11 cellular contexts compared by ENCODE assay signal in genomic region chr18:23257686-23258565, GRCh38.
DNase-seq lines count a peak whose midpoint lies in the region; ATAC-seq and TF ChIP-seq lines count a peak whose summit lies in the region.
"Had no signal": no experiment of that assay in that cellular context is flagged by ENCODE, and none has a peak within 500 bp of the region (broad histone marks: within the 10 kb centered on the region; RNA-seq: fewer than 3 reads in every experiment).

No MANE protein-coding gene starts in this region.

- peaks cover 24 to 27% of the 10 kb centered on the region in 2 donors for H3K4me1 ChIP-seq in thoracic aorta (ENCODE audit: control insufficient read depth in 1 of 2, low read depth in 2 of 2)

- H3K36me3 ChIP-seq in thoracic aorta = peaks cover 16% of the 10 kb centered on the region

- H3K27me3 ChIP-seq in thoracic aorta (replicated peaks; ENCODE audit: insufficient read depth) = no peaks in the 10 kb centered on the region
- H3K27me3 ChIP-seq: heart left ventricle, SJSA1 had no signal

- no peak for TF ChIP-seq CTCF in WTC11 (IDR thresholded peaks at IDR 0.05)
- TF ChIP-seq CTCF in foreskin fibroblast (IDR thresholded peaks at IDR 0.05; ENCODE audit: low read depth, low read length) = no peak
- no peak for TF ChIP-seq CTCF in thoracic aorta (IDR thresholded peaks at IDR 0.05)

- CTCF ChIA-PET in WTC11 (lab: Charles Lee) = interaction anchor here (1.3 to 3.5 kb wide), 4 partner anchors 15 to 122 kb away, joined by 3 to 19 read pairs (median 12); no protein-coding TSS in a partner anchor

- H3K9me3 ChIP-seq in thoracic aorta = no peaks in the 10 kb centered on the region
- H3K9me3 ChIP-seq: heart left ventricle, SJSA1 had no signal

- peaks cover 43% of the 10 kb centered on the region for H3K4me1 Mint-ChIP-seq in WTC11
- peaks cover 40% of the 10 kb centered on the region for H3K4me1 Mint-ChIP-seq in stimulated activated naive CD8-positive, alpha-beta T cell treated with anti-CD3 and anti-CD28 coated beads, Interleukin-15, amount 100 ng/mL, for 72 hours

- H3K27ac Mint-ChIP-seq in WTC11 = peak overlapping the region; percentile 97
- no peak overlapping the region for H3K27ac Mint-ChIP-seq in stimulated activated naive CD8-positive, alpha-beta T cell treated with anti-CD3 and anti-CD28 coated beads, Interleukin-15, amount 100 ng/mL, for 72 hours

- H3K27ac ChIP-seq in thoracic aorta = peak overlapping the region; percentile 30 to 92
- H3K27ac ChIP-seq: parathyroid adenoma, SJSA1 had no signal

- peak; percentile 30 to 35 for DNase-seq in activated T-cell treated with anti-CD3 and anti-CD28 coated beads, Interleukin-2, amount 50 U/mL, for 48 hours
- DNase-seq in activated T-cell treated with anti-CD3 and anti-CD28 coated beads for 4 hours (no peak), WTC11 (ENCODE audit: low spot score) (no peak), foreskin fibroblast (peak; percentile 32 to 52), thoracic aorta (ENCODE audit: low spot score) (peak; percentile 21)
- no peak for DNase-seq in NK-92 treated with Interleukin-12 subunit alpha and Interleukin-12 subunit beta, amount 100 ng/mL, for 24 hours (lab: John Stamatoyannopoulos, UW)
- no peak for DNase-seq in stimulated activated naive CD8-positive, alpha-beta T cell treated with anti-CD3 and anti-CD28 coated beads, Interleukin-15, amount 100 ng/mL, for 72 hours
- DNase-seq: heart left ventricle had no signal

- ATAC-seq in WTC11 (no peak), thoracic aorta (ENCODE audit: insufficient number of reproducible peaks, low FRiP score, low read depth) (no peak), GM21390 (IDR thresholded peaks at IDR 0.05; ENCODE audit: unreplicated experiment) (no peak)
- no peak for ATAC-seq in stimulated activated naive CD8-positive, alpha-beta T cell treated with anti-CD3 and anti-CD28 coated beads, Interleukin-15, amount 100 ng/mL, for 72 hours
- ATAC-seq: heart left ventricle had no signal

- no peaks in the 10 kb centered on the region for H3K27me3 Mint-ChIP-seq in WTC11 (ENCODE audit: low read depth)
- no peaks in the 10 kb centered on the region for H3K27me3 Mint-ChIP-seq in stimulated activated naive CD8-positive, alpha-beta T cell treated with anti-CD3 and anti-CD28 coated beads, Interleukin-15, amount 100 ng/mL, for 72 hours

- H3K4me3 Mint-ChIP-seq in WTC11 = no peak overlapping the region
- no peak overlapping the region for H3K4me3 Mint-ChIP-seq in stimulated activated naive CD8-positive, alpha-beta T cell treated with anti-CD3 and anti-CD28 coated beads, Interleukin-15, amount 100 ng/mL, for 72 hours

- H3K9me3 Mint-ChIP-seq in WTC11 = no peaks in the 10 kb centered on the region
- no peaks in the 10 kb centered on the region for H3K9me3 Mint-ChIP-seq in stimulated activated naive CD8-positive, alpha-beta T cell treated with anti-CD3 and anti-CD28 coated beads, Interleukin-15, amount 100 ng/mL, for 72 hours

- POLR2A ChIA-PET in WTC11 (lab: Charles Lee) = no interaction called here

- H3K36me3 Mint-ChIP-seq in WTC11 = peaks cover 51% of the 10 kb centered on the region

- no peak overlapping the region for H3K4me3 ChIP-seq in foreskin fibroblast (ENCODE audit: low read depth in 1 of 2, low read length in 2 of 2)
- no peak overlapping the region for H3K4me3 ChIP-seq in thoracic aorta
- H3K4me3 ChIP-seq: heart left ventricle, SJSA1 had no signal

TF ChIP-seq in WTC11, 78 proteins besides CTCF, POLR2A, EP300 and RAD21 (continues in another document):
- TF ChIP-seq, protein P1, sequence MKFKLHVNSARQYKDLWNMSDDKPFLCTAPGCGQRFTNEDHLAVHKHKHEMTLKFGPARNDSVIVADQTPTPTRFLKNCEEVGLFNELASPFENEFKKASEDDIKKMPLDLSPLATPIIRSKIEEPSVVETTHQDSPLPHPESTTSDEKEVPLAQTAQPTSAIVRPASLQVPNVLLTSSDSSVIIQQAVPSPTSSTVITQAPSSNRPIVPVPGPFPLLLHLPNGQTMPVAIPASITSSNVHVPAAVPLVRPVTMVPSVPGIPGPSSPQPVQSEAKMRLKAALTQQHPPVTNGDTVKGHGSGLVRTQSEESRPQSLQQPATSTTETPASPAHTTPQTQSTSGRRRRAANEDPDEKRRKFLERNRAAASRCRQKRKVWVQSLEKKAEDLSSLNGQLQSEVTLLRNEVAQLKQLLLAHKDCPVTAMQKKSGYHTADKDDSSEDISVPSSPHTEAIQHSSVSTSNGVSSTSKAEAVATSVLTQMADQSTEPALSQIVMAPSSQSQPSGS (CRISPR knock-in tag; IDR thresholded peaks at IDR 0.05; ENCODE audit: borderline replicate concordance, low read depth) = no peak
- TF ChIP-seq HMGA2 (CRISPR knock-in tag; IDR thresholded peaks at IDR 0.05) (no peak), NFATC4 (CRISPR knock-in tag; IDR thresholded peaks at IDR 0.05) (no peak), RELA (CRISPR knock-in tag; IDR thresholded peaks at IDR 0.05; ENCODE audit: borderline replicate concordance) (no peak), GABPB1 (CRISPR knock-in tag; IDR thresholded peaks at IDR 0.05) (no peak)
- TF ChIP-seq, protein P2, sequence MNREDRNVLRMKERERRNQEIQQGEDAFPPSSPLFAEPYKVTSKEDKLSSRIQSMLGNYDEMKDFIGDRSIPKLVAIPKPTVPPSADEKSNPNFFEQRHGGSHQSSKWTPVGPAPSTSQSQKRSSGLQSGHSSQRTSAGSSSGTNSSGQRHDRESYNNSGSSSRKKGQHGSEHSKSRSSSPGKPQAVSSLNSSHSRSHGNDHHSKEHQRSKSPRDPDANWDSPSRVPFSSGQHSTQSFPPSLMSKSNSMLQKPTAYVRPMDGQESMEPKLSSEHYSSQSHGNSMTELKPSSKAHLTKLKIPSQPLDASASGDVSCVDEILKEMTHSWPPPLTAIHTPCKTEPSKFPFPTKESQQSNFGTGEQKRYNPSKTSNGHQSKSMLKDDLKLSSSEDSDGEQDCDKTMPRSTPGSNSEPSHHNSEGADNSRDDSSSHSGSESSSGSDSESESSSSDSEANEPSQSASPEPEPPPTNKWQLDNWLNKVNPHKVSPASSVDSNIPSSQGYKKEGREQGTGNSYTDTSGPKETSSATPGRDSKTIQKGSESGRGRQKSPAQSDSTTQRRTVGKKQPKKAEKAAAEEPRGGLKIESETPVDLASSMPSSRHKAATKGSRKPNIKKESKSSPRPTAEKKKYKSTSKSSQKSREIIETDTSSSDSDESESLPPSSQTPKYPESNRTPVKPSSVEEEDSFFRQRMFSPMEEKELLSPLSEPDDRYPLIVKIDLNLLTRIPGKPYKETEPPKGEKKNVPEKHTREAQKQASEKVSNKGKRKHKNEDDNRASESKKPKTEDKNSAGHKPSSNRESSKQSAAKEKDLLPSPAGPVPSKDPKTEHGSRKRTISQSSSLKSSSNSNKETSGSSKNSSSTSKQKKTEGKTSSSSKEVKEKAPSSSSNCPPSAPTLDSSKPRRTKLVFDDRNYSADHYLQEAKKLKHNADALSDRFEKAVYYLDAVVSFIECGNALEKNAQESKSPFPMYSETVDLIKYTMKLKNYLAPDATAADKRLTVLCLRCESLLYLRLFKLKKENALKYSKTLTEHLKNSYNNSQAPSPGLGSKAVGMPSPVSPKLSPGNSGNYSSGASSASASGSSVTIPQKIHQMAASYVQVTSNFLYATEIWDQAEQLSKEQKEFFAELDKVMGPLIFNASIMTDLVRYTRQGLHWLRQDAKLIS (CRISPR knock-in tag; IDR thresholded peaks at IDR 0.05; ENCODE audit: borderline replicate concordance) = no peak
- TF ChIP-seq, protein P3, sequence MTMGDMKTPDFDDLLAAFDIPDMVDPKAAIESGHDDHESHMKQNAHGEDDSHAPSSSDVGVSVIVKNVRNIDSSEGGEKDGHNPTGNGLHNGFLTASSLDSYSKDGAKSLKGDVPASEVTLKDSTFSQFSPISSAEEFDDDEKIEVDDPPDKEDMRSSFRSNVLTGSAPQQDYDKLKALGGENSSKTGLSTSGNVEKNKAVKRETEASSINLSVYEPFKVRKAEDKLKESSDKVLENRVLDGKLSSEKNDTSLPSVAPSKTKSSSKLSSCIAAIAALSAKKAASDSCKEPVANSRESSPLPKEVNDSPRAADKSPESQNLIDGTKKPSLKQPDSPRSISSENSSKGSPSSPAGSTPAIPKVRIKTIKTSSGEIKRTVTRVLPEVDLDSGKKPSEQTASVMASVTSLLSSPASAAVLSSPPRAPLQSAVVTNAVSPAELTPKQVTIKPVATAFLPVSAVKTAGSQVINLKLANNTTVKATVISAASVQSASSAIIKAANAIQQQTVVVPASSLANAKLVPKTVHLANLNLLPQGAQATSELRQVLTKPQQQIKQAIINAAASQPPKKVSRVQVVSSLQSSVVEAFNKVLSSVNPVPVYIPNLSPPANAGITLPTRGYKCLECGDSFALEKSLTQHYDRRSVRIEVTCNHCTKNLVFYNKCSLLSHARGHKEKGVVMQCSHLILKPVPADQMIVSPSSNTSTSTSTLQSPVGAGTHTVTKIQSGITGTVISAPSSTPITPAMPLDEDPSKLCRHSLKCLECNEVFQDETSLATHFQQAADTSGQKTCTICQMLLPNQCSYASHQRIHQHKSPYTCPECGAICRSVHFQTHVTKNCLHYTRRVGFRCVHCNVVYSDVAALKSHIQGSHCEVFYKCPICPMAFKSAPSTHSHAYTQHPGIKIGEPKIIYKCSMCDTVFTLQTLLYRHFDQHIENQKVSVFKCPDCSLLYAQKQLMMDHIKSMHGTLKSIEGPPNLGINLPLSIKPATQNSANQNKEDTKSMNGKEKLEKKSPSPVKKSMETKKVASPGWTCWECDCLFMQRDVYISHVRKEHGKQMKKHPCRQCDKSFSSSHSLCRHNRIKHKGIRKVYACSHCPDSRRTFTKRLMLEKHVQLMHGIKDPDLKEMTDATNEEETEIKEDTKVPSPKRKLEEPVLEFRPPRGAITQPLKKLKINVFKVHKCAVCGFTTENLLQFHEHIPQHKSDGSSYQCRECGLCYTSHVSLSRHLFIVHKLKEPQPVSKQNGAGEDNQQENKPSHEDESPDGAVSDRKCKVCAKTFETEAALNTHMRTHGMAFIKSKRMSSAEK (CRISPR knock-in tag; IDR thresholded peaks at IDR 0.05; ENCODE audit: borderline replicate concordance) = no peak

Comparison
In these comparisons a context has a peak if more than half of its experiments do, and no peak if none do; other contexts are left out.
1. DNase-seq: peak in activated T-cell treated with anti-CD3 and anti-CD28 coated beads, Interleukin-2, amount 50 U/mL, for 48 hours (2 of 2), foreskin fibroblast (2 of 2) and thoracic aorta (single experiment); none in activated T-cell treated with anti-CD3 and anti-CD28 coated beads for 4 hours (single experiment), WTC11 (single experiment), NK-92 treated with Interleukin-12 subunit alpha and Interleukin-12 subunit beta, amount 100 ng/mL, for 24 hours (single experiment) and stimulated activated naive CD8-positive, alpha-beta T cell treated with anti-CD3 and anti-CD28 coated beads, Interleukin-15, amount 100 ng/mL, for 72 hours (0 of 2).